In the genomic region with DNA sequence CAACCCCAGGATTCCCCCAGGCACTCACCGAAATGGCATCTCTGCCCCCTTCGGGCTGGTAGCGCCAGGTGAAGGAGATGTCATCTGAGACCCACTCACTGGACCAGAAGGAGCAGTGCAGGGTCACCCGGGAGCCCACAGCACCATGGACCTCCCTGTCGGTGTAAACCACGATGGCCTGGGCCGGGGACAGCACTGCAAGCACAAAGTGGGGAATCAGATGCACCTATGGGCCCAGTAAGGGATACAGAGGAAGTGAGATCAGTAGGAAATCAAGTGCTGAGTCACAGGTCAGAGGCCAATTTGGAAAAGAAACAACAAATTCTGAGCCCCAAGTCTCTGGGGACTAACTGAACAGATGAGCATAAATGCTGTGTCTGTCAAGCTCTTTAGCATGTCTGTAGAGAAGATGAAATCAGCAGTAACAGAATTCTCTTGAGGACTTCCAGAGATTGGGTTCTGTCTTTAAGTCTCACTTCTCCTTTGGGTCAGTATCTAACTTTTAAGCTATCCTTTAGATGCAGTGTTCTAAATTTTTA, we compare ENCODE assay signal across 10 cellular contexts. TPM values are rescaled to one million over a fixed set of nuclear protein-coding genes. Genes with fewer than 3 reads are reported as not detected.
DNase-seq lines count a peak whose midpoint lies in the region; ATAC-seq, FAIRE-seq and TF ChIP-seq lines count a peak whose summit lies in the region.
"Had no signal": no experiment of that assay in that cellular context is flagged by ENCODE, and none has a peak within 500 bp of the region (broad histone marks: within the 10 kb centered on the region; RNA-seq: fewer than 3 reads in every experiment).

No MANE protein-coding gene starts in this region.

- peak; percentile 8 for DNase-seq in activated naive CD4-positive, alpha-beta T cell treated with Interleukin-2 at 50 U/mL for 16 hours
- no peak for DNase-seq in activated naive CD4-positive, alpha-beta T cell treated with anti-CD3 and anti-CD28 coated beads, Interleukin-2, amount 50 U/mL, for 16 hours
- peak in 3 of 34 experiments; percentile 5 to 17 (median 10) for DNase-seq in T-cell
- DNase-seq in thyroid gland: no peak
- no peak for DNase-seq in urothelium cell line (ENCODE audit: low spot score)
- no peak for DNase-seq in cortex of kidney (lab: John Stamatoyannopoulos, UW)
- DNase-seq: stimulated activated CD8-positive, alpha-beta memory T cell treated with anti-CD3 and anti-CD28 coated beads, Interleukin-4, amount 100 ng/mL, for 48 hours had no signal

- no CpG with 5 or more reads among the region's 7 CpGs for WGBS in gastroesophageal sphincter (ENCODE audit: low coverage in 1 of 2), 2 donors
- 86 to 92% methylated on average over 7 of the region's 7 CpGs for WGBS in thyroid gland, 2 donors

- intact Hi-C loops in thyroid gland (cut with DNase I): loop anchor here (5.0 kb wide), 1 partner anchor 80 kb away; a partner anchor contains a TSS

- ATAC-seq in T-cell (replicated peaks in 1 of 4): no peak
- no peak for ATAC-seq in gastroesophageal sphincter
- no peak for ATAC-seq in HG03108 (IDR thresholded peaks at IDR 0.05; ENCODE audit: unreplicated experiment)

- H3K4me1 Mint-ChIP-seq in T-cell: peaks cover 33 to 42% (median 41%) of the 10 kb centered on the region in 3 donors

- H3K27me3 ChIP-seq in gastroesophageal sphincter (peaks cover 6% of the 10 kb centered on the region), thyroid gland (no peaks in the 10 kb centered on the region)

- H3K36me3 ChIP-seq in gastroesophageal sphincter: no peaks in the 10 kb centered on the region
- H3K36me3 ChIP-seq in thyroid gland: no peaks in the 10 kb centered on the region

- H3K27ac Mint-ChIP-seq in T-cell: peak overlapping the region; percentile 94

- peak overlapping the region in 3 of 4 donors; percentile 39 to 73 (median 54) for H3K27ac ChIP-seq in gastroesophageal sphincter
- H3K27ac ChIP-seq in thyroid gland: peak overlapping the region in 2 of 3 donors; percentile 73 to 81
- H3K27ac ChIP-seq: SK-N-MC had no signal

- TF ChIP-seq CTCF in gastroesophageal sphincter (IDR thresholded peaks at IDR 0.05) (no peak), thyroid gland (IDR thresholded peaks at IDR 0.05) (no peak)

- no peak for FAIRE-seq in urothelium cell line (lab: Jason Lieb, UNC)

- peak overlapping the region in 2 of 3 donors; percentile 3 to 41 for H3K4me3 Mint-ChIP-seq in T-cell

- H3K36me3 Mint-ChIP-seq in T-cell: no peaks in the 10 kb centered on the region

- POLR2A ChIA-PET in T-cell (lab: Charles Lee): interaction anchor here (0.5 to 0.6 kb wide), 2 partner anchors 221 to 274 kb away, joined by 6 read pairs; no protein-coding TSS in a partner anchor

- CTCF ChIA-PET in T-cell (lab: Charles Lee): interaction anchor here (0.6 to 4.0 kb wide), 5 partner anchors 10 to 1269 kb away, joined by 3 to 36 read pairs (median 6); a partner anchor contains a TSS

- TF ChIP-seq POLR2A in gastroesophageal sphincter (IDR thresholded peaks at IDR 0.05): no peak
- TF ChIP-seq POLR2A in thyroid gland (IDR thresholded peaks at IDR 0.05): no peak

- no peaks in the 10 kb centered on the region for H3K9me3 ChIP-seq in gastroesophageal sphincter
- no peaks in the 10 kb centered on the region for H3K9me3 ChIP-seq in thyroid gland

- no peak for TF ChIP-seq EP300 in gastroesophageal sphincter (IDR thresholded peaks at IDR 0.05)

- H3K4me1 ChIP-seq in gastroesophageal sphincter: peaks cover 0 to 25% (median 12%) of the 10 kb centered on the region in 3 donors
- peaks cover 20 to 21% of the 10 kb centered on the region in 2 donors for H3K4me1 ChIP-seq in thyroid gland

- no peaks in the 10 kb centered on the region for H3K27me3 Mint-ChIP-seq in T-cell

- H3K4me3 ChIP-seq in gastroesophageal sphincter (no peak overlapping the region), thyroid gland (replicated peaks in 1 of 3) (no peak overlapping the region)
- H3K4me3 ChIP-seq: SK-N-MC had no signal

- H3K9me3 Mint-ChIP-seq in T-cell: no peaks in the 10 kb centered on the region

RNA-seq across cellular contexts. Expression of a gene that starts 2.5 kb away (rescaled TPM):
- 1 to 10 TPM; 3.4 to 7.9 (median 6.1) TPM for total RNA-seq in T-cell
- 10 to 100 TPM in 2 of 4 donors, 1 to 10 TPM in 2; 5.3 to 18.7 (median 9.4) TPM for total RNA-seq in gastroesophageal sphincter
- 1 to 10 TPM in 2 of 4 donors, under 1 TPM in 2; 0.67 to 1.9 (median 0.93) TPM for total RNA-seq in thyroid gland

RNA-seq across cellular contexts. Expression of a gene that starts 6.9 kb away (rescaled TPM):
- total RNA-seq in T-cell (100 to 1,000 TPM in 3 of 5 donors, 10 to 100 TPM in 2; 86.4 to 106 (median 103) TPM), gastroesophageal sphincter (10 to 100 TPM in 3 of 4 donors, 1 to 10 TPM in 1; 7.5 to 59.1 (median 37.2) TPM), thyroid gland (100 to 1,000 TPM in 3 of 4 donors, 10 to 100 TPM in 1; 49.1 to 174 (median 111) TPM)

RNA-seq across cellular contexts. Expression of a gene that starts 48.8 kb away (rescaled TPM):
- total RNA-seq in T-cell (not detected), gastroesophageal sphincter (10 to 100 TPM in 1 of 4 donors, 1 to 10 TPM in 3; 1.6 to 13.8 (median 5.7) TPM), thyroid gland (under 1 TPM; 0.39 to 0.83 (median 0.61) TPM)
